ENCODE assay signal across 11 cellular contexts in the genomic region with DNA sequence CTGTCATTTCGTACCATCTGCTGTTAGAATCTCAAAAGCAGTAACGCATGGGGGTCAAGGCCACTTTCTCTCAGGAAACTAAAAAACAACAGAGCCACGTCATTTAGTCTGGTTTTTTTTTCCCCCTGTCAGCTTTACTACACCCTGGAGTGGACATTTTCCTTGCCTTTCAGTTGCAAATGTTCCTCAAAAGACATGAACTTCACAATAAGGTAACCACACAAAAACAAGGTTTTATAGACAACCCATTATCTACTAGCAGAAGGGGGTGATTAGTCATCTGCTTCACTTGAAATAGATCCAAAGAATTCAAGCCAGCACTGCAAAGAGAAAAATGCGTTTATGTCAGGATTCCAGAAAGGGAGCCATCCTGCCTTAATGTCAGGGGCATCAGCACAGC.
A peak's percentile ranks its signal among the peaks of the same experiment; 100 is the strongest.
DNase-seq lines count a peak whose midpoint lies in the region; ATAC-seq, FAIRE-seq and TF ChIP-seq lines count a peak whose summit lies in the region.
"Had no signal": no experiment of that assay in that cellular context is flagged by ENCODE, and none has a peak within 500 bp of the region (broad histone marks: within the 10 kb centered on the region; RNA-seq: fewer than 3 reads in every experiment).

No MANE protein-coding gene starts in this region.

- in situ Hi-C loops in astrocyte of the cerebellum (cut with HindIII; ENCODE audit: low sequenced_read_pairs): no loop called here

- H3K4me1 ChIP-seq in HUES6 (ENCODE audit: control insufficient read depth, insufficient read depth, low read length) (peaks cover 32% of the 10 kb centered on the region), keratinocyte (ENCODE audit: control insufficient read depth, extremely low read depth, insufficient read depth, low read length) (peaks cover 10% of the 10 kb centered on the region), body of pancreas (no peaks in the 10 kb centered on the region)

- no peak overlapping the region for H3K27ac Mint-ChIP-seq in activated T-cell treated with anti-CD3 and anti-CD28 coated beads, Interleukin-2, amount 50 U/mL, for 72 hours
- H3K27ac Mint-ChIP-seq: activated CD8-positive, alpha-beta T cell treated with anti-CD3 and anti-CD28 coated beads for 36 hours had no signal

- ATAC-seq in body of pancreas (no peak), HG03159 (IDR thresholded peaks at IDR 0.05; ENCODE audit: unreplicated experiment) (no peak)
- ATAC-seq in activated T-cell treated with anti-CD3 and anti-CD28 coated beads, Interleukin-2, amount 50 U/mL, for 72 hours (replicated peaks in 1 of 2): no peak
- ATAC-seq: activated CD8-positive, alpha-beta T cell treated with anti-CD3 and anti-CD28 coated beads for 36 hours; Right ventricle myocardium inferior had no signal

- intact Hi-C loops in body of pancreas (cut with DNase I): no loop called here

- H3K27me3 ChIP-seq in BJ (ENCODE audit: control insufficient read depth, insufficient read depth, low read length): no peaks in the 10 kb centered on the region
- H3K27me3 ChIP-seq in HUES6 (ENCODE audit: control insufficient read depth, insufficient read depth, low read length): no peaks in the 10 kb centered on the region
- H3K27me3 ChIP-seq in keratinocyte (ENCODE audit: control insufficient read depth, extremely low read depth, insufficient read depth, low read length): no peaks in the 10 kb centered on the region
- H3K27me3 ChIP-seq in body of pancreas: no peaks in the 10 kb centered on the region

- 31 to 39% methylated on average over 4 of the region's 4 CpGs for WGBS in body of pancreas, 2 donors

- dilution Hi-C loops in keratinocyte (cut with MboI; ENCODE audit: extremely low pct_ligation_motif_present, low sequenced_read_pairs): no loop called here

- no peaks in the 10 kb centered on the region for H4K20me1 ChIP-seq in keratinocyte (ENCODE audit: control insufficient read depth, extremely low read depth, insufficient read depth, low read length)

- no peak for TF ChIP-seq POLR2A in body of pancreas (IDR thresholded peaks at IDR 0.05)

- no peaks in the 10 kb centered on the region for H3K79me2 ChIP-seq in keratinocyte (ENCODE audit: control insufficient read depth, insufficient read depth, low read length)

- H3K27ac ChIP-seq in HUES6 (ENCODE audit: low read depth, low read length) (peak overlapping the region; percentile 47; the same call in 1 of the 2 replicates), keratinocyte (ENCODE audit: control insufficient read depth, insufficient read depth, low read length) (no peak overlapping the region), body of pancreas (no peak overlapping the region)

- H3K36me3 Mint-ChIP-seq in activated T-cell treated with anti-CD3 and anti-CD28 coated beads, Interleukin-2, amount 50 U/mL, for 72 hours (ENCODE audit: insufficient read depth in 2 of 2): no peaks in the 10 kb centered on the region

- peak overlapping the region; percentile 16 for H2AFZ ChIP-seq in keratinocyte (ENCODE audit: control insufficient read depth, low read length)

- H3K9me3 ChIP-seq in HUES6 (ENCODE audit: control insufficient read depth, insufficient read depth, low read depth, low read length): peaks cover 4% of the 10 kb centered on the region; the same call in 1 of the 2 replicates
- H3K9me3 ChIP-seq in keratinocyte (ENCODE audit: control insufficient read depth, low read depth, low read length): no peaks in the 10 kb centered on the region
- no peaks in the 10 kb centered on the region for H3K9me3 ChIP-seq in body of pancreas

- no peaks in the 10 kb centered on the region for H3K27me3 Mint-ChIP-seq in activated T-cell treated with anti-CD3 and anti-CD28 coated beads, Interleukin-2, amount 50 U/mL, for 72 hours (ENCODE audit: low read depth)
- H3K27me3 Mint-ChIP-seq: activated CD8-positive, alpha-beta T cell treated with anti-CD3 and anti-CD28 coated beads for 36 hours had no signal

- no peak for TF ChIP-seq CTCF in BJ (IDR thresholded peaks at IDR 0.05; ENCODE audit: insufficient read depth, low read depth, low read length)
- TF ChIP-seq CTCF in astrocyte of the cerebellum (IDR thresholded peaks at IDR 0.05; ENCODE audit: low read depth, low read length, missing control alignments): no peak
- TF ChIP-seq CTCF in keratinocyte (optimal IDR thresholded peaks at IDR 0.05 in 1 of 3, IDR thresholded peaks at IDR 0.05 in 1 of 3, conservative IDR thresholded peaks at IDR 0.05 in 1 of 3; ENCODE audit: extremely low read depth in 1 of 3, insufficient read depth in 2 of 3, low read length in 3 of 3): no peak
- no peak for TF ChIP-seq CTCF in body of pancreas (IDR thresholded peaks at IDR 0.05)

- H3K9me3 Mint-ChIP-seq in activated T-cell treated with anti-CD3 and anti-CD28 coated beads, Interleukin-2, amount 50 U/mL, for 72 hours: no peaks in the 10 kb centered on the region
- H3K9me3 Mint-ChIP-seq: activated CD8-positive, alpha-beta T cell treated with anti-CD3 and anti-CD28 coated beads for 36 hours had no signal

- H3K9ac ChIP-seq in HUES6 (ENCODE audit: low read length) (no peak overlapping the region), keratinocyte (ENCODE audit: control insufficient read depth, extremely low read depth, insufficient read depth, low read length) (no peak overlapping the region)

- H3K4me3 ChIP-seq in BJ (ENCODE audit: low read depth, low read length) (no peak overlapping the region), HUES6 (ENCODE audit: low read depth, low read length) (no peak overlapping the region), astrocyte of the cerebellum (ENCODE audit: low read depth, low read length) (no peak overlapping the region), keratinocyte (ENCODE audit: control insufficient read depth in 2 of 3, extremely low read depth in 1 of 3, insufficient read depth in 2 of 3, low read depth in 1 of 3, low read length in 3 of 3) (no peak overlapping the region), body of pancreas (no peak overlapping the region)

- DNase-seq in BJ (ENCODE audit: low read depth): peak; percentile 56
- peak; percentile 67 for DNase-seq in astrocyte of the cerebellum (ENCODE audit: low read depth)
- no peak for DNase-seq in keratinocyte (ENCODE audit: low read depth, low spot score)
- no peak for DNase-seq in body of pancreas
- no peak for DNase-seq in activated T-cell treated with anti-CD3 and anti-CD28 coated beads, Interleukin-2, amount 50 U/mL, for 72 hours
- DNase-seq in activated CD4-positive, alpha-beta T cell treated with anti-CD3 and anti-CD28 coated beads, Interleukin-2, amount 50 U/mL, for 1 hour: no peak
- DNase-seq: activated CD8-positive, alpha-beta T cell treated with anti-CD3 and anti-CD28 coated beads for 36 hours had no signal

- H3K9me1 ChIP-seq in keratinocyte (ENCODE audit: control insufficient read depth, extremely low read depth, insufficient read depth, low read length): no peaks in the 10 kb centered on the region

- no peaks in the 10 kb centered on the region for H3K4me1 Mint-ChIP-seq in activated T-cell treated with anti-CD3 and anti-CD28 coated beads, Interleukin-2, amount 50 U/mL, for 72 hours (ENCODE audit: low read depth)

- CTCF ChIA-PET in BJ (lab: Yijun Ruan, JAX): interaction anchor here (1.2 to 1.5 kb wide), 2 partner anchors 9 to 62 kb away, joined by 3 read pairs; no protein-coding TSS in a partner anchor

- peak overlapping the region; percentile 37 for H3K4me2 ChIP-seq in keratinocyte (ENCODE audit: control insufficient read depth, extremely low read depth, insufficient read depth, low read depth, low read length)

- peak; percentile 89 for FAIRE-seq in keratinocyte (lab: Jason Lieb, UNC)
- FAIRE-seq: bronchial epithelial cell had no signal

- H3K36me3 ChIP-seq in BJ (ENCODE audit: control insufficient read depth, insufficient read depth, low read length) (no peaks in the 10 kb centered on the region), HUES6 (ENCODE audit: control insufficient read depth, insufficient read depth, low read length) (no peaks in the 10 kb centered on the region), keratinocyte (ENCODE audit: control insufficient read depth in 2 of 2, extremely low read depth in 1 of 2, insufficient read depth in 2 of 2, low read length in 2 of 2) (no peaks in the 10 kb centered on the region), body of pancreas (replicated peaks in 1 of 2; ENCODE audit: insufficient read depth in 1 of 2, low read depth in 2 of 2) (no peaks in the 10 kb centered on the region)

- H3K4me3 Mint-ChIP-seq in activated T-cell treated with anti-CD3 and anti-CD28 coated beads, Interleukin-2, amount 50 U/mL, for 72 hours: no peak overlapping the region
- H3K4me3 Mint-ChIP-seq: activated CD8-positive, alpha-beta T cell treated with anti-CD3 and anti-CD28 coated beads for 36 hours had no signal

- POLR2A ChIA-PET in BJ (lab: Charles Lee): no interaction called here

Comparison
In these comparisons a context has a peak if more than half of its experiments do, and no peak if none do; other contexts are left out.
1. DNase-seq: peak in BJ (single experiment) and astrocyte of the cerebellum (single experiment); none in keratinocyte (single experiment), body of pancreas (0 of 4), activated T-cell treated with anti-CD3 and anti-CD28 coated beads, Interleukin-2, amount 50 U/mL, for 72 hours (0 of 2) and activated CD4-positive, alpha-beta T cell treated with anti-CD3 and anti-CD28 coated beads, Interleukin-2, amount 50 U/mL, for 1 hour (single experiment).